14 cellular contexts compared by ENCODE assay signal in genomic region chr14:88325883-88326282, GRCh38. TPM values are rescaled to one million over a fixed set of nuclear protein-coding genes. Genes with fewer than 3 reads are reported as not detected.
"Had no signal": no experiment of that assay in that cellular context is flagged by ENCODE, and none has a peak within 500 bp of the region (broad histone marks: within the 10 kb centered on the region; RNA-seq: fewer than 3 reads in every experiment).

No MANE protein-coding gene starts in this region.

- H3K36me3 ChIP-seq: cardiac muscle cell, gastroesophageal sphincter, left ventricle myocardium inferior, right atrium auricular region, stomach had no signal

- H3K4me3 ChIP-seq: cardiac muscle cell, gastroesophageal sphincter, left ventricle myocardium inferior, right atrium auricular region, skin epidermis, stomach had no signal

- DNase-seq: activated CD4-positive, alpha-beta memory T cell treated with anti-CD3 and anti-CD28 coated beads, Interleukin-2, amount 10 ng/mL, durations not matched to agents 7 days and 5 days; activated gamma-delta T cell; activated naive CD8-positive, alpha-beta T cell treated with anti-CD3 and anti-CD28 coated beads, Interleukin-2, amount 10 ng/mL, durations not matched to agents 7 days and 5 days; activated T-cell treated with anti-CD3 and anti-CD28 coated beads, Interleukin-2, amount 50 U/mL, for 48 hours; effector CD4-positive, alpha-beta T cell; left ventricle myocardium inferior; mesenchymal stem cell; stimulated activated CD4-positive, alpha-beta T cell treated with anti-CD3 and anti-CD28 coated beads, Interleukin-4, amount 100 ng/mL, for 4 hours; stomach; T-helper 9 cell had no signal

- H3K27ac ChIP-seq: cardiac muscle cell, gastroesophageal sphincter, left ventricle myocardium inferior, right atrium auricular region, skin epidermis, stomach had no signal

RNA-seq across cellular contexts. Expression of gene KCNK10, which starts 2.8 kb away (rescaled TPM):
- total RNA-seq: activated CD4-positive, alpha-beta memory T cell treated with anti-CD3 and anti-CD28 coated beads, Interleukin-2, amount 10 ng/mL, durations not matched to agents 7 days and 5 days; activated naive CD8-positive, alpha-beta T cell treated with anti-CD3 and anti-CD28 coated beads, Interleukin-2, amount 10 ng/mL, durations not matched to agents 7 days and 5 days; cardiac muscle cell; left ventricle myocardium inferior; right atrium auricular region had no signal
- polyA plus RNA-seq: cardiac muscle cell had no signal
